ENCODE assay signal across 32 cellular contexts in the genomic region with DNA sequence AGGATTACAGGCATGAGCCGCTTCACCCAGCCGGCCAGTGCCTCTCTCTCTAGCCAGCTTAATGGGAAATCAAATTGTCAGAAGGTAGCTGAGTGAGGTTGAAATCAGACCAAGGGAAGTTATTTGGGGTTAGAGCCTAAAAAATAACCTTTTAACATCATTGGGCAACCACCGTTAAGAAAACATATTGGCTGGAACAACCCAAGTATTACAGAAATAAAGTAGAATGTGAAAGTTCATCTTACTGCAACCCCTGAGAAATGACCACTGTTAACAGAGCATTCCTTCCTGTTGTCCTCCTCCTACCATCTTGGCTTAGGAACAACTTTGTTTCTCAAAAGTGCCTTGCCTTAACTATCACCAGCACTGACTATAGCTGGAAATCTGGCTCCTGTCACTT. TPM values are rescaled to one million over a fixed set of nuclear protein-coding genes. Genes with fewer than 3 reads are reported as not detected.
"Had no signal": no experiment of that assay in that cellular context is flagged by ENCODE, and none has a peak within 500 bp of the region (broad histone marks: within the 10 kb centered on the region; RNA-seq: fewer than 3 reads in every experiment).

No MANE protein-coding gene starts in this region.

- H3K36me3 ChIP-seq: adrenal gland, esophagus muscularis mucosa, gastroesophageal sphincter, WERI-Rb-1 had no signal

- H3K27ac ChIP-seq: esophagus muscularis mucosa, gastroesophageal sphincter, WERI-Rb-1 had no signal

- ATAC-seq: activated CD4-positive, alpha-beta T cell treated with anti-CD3 and anti-CD28 coated beads for 36 hours; activated T-cell treated with anti-CD3 and anti-CD28 coated beads, Interleukin-2, amount 50 U/mL, for 4 hours; activated T-helper 17 cell treated with anti-CD3 and anti-CD28 coated beads, Interleukin-2, amount 50 U/mL, for 72 hours; effector memory CD8-positive, alpha-beta T cell; gastroesophageal sphincter; T-helper 17 cell had no signal

- H3K4me1 ChIP-seq: esophagus muscularis mucosa, gastroesophageal sphincter had no signal

- DNase-seq: activated B cell treated with CpG ODN at 0.5 μM for 24 hours; activated CD4-positive, alpha-beta memory T cell treated with anti-CD3 and anti-CD28 coated beads, Interleukin-2, amount 10 ng/mL, durations not matched to agents 7 days and 5 days; activated CD4-positive, alpha-beta T cell treated with anti-CD3 and anti-CD28 coated beads for 36 hours; activated CD4-positive, alpha-beta T cell treated with anti-CD3 and anti-CD28 coated beads, Interleukin-2, amount 10 ng/mL, durations not matched to agents 24 days and 14 days; activated CD4-positive, CD25-positive, alpha-beta regulatory T cell treated with anti-CD3 and anti-CD28 coated beads, Interleukin-2, amount 50 U/mL, for 72 hours; activated effector memory CD4-positive, alpha-beta T cell treated with Interleukin-2 at 50 U/mL for 16 hours; activated gamma-delta T cell treated with Interleukin-2 at 50 U/mL for 16 hours; activated naive CD4-positive, alpha-beta T cell treated with anti-CD3 and anti-CD28 coated beads, Interleukin-2, amount 50 U/mL, for 16 hours; activated naive CD4-positive, alpha-beta T cell treated with Interleukin-2 at 50 U/mL for 16 hours; activated T-cell treated with anti-CD3 and anti-CD28 coated beads, Interleukin-2, amount 50 U/mL, for 4 hours; amygdala; aorta; caudate nucleus; cortex of kidney; dermis blood vessel endothelial cell; effector CD4-positive, alpha-beta T cell; effector memory CD8-positive, alpha-beta T cell; erythroblast; foreskin melanocyte; T-helper 1 cell; T-helper 17 cell; T1000; WERI-Rb-1 had no signal

- H3K27me3 ChIP-seq: adrenal gland, esophagus muscularis mucosa, gastroesophageal sphincter had no signal

- H3K4me3 ChIP-seq: adrenal gland, esophagus muscularis mucosa, gastroesophageal sphincter had no signal

- H3K9me3 ChIP-seq: adrenal gland, esophagus muscularis mucosa, gastroesophageal sphincter had no signal

RNA-seq across cellular contexts. Expression of a gene that starts 3.2 kb away (rescaled TPM):
- total RNA-seq: activated B cell treated with CpG ODN at 0.5 μM for 24 hours; activated CD4-positive, alpha-beta memory T cell treated with anti-CD3 and anti-CD28 coated beads, Interleukin-2, amount 10 ng/mL, durations not matched to agents 7 days and 5 days; activated CD4-positive, alpha-beta T cell treated with anti-CD3 and anti-CD28 coated beads for 36 hours; activated CD4-positive, alpha-beta T cell treated with anti-CD3 and anti-CD28 coated beads, Interleukin-2, amount 10 ng/mL, durations not matched to agents 24 days and 14 days; activated T-cell treated with anti-CD3 and anti-CD28 coated beads, Interleukin-2, amount 50 U/mL, for 4 hours; activated T-helper 17 cell treated with anti-CD3 and anti-CD28 coated beads, Interleukin-2, amount 50 U/mL, for 72 hours; adrenal gland; aorta; bronchial epithelial cell; chondrocyte; dermis blood vessel endothelial cell; esophagus muscularis mucosa; fibroblast of lung; fibroblast of villous mesenchyme; gastroesophageal sphincter; glomerular endothelial cell; T-helper 17 cell had no signal
